ENCODE assay signal across 9 cellular contexts in the genomic region with DNA sequence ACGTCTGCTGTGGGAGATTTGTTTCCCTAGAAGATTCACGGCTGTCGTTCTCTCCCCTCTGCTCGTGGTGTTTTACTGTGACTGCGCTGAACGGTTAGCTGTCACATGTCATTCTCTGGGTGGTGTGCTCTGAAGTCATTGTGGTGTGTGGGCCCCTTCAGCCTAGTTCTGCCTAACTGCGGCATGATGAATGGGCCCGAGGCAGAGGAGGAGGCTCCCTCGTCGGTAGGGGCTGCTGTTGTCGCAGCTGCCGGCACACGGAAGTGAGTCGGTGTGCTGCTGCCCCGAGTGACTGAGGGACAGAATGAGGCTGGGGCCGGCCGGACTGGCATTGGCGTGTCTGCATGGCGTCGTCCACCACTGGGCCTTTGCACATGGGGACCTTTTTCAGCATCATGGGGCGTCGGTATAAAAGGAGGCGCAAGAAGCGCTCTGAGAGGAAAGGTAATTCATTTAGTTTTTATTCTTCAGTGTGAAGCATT.
DNase-seq lines count a peak whose midpoint lies in the region; ATAC-seq and TF ChIP-seq lines count a peak whose summit lies in the region.
"Had no signal": no experiment of that assay in that cellular context is flagged by ENCODE, and none has a peak within 500 bp of the region (broad histone marks: within the 10 kb centered on the region; RNA-seq: fewer than 3 reads in every experiment).

No MANE protein-coding gene starts in this region.

- peaks cover 0 to 22% (median 0%) of the 10 kb centered on the region in 6 donors for H3K36me3 ChIP-seq in spleen

- peak; percentile 88 for DNase-seq in CD1c-positive myeloid dendritic cell (ENCODE audit: extremely low spot score)
- DNase-seq in NCI-H69 (lab: John Stamatoyannopoulos, UW) = peak; percentile 82
- peak; percentile 52 for DNase-seq in activated T-cell treated with anti-CD3 and anti-CD28 coated beads for 1 hour (ENCODE audit: low read depth)
- DNase-seq in Right ventricle myocardium superior = peak; percentile 59
- peak; percentile 92 for DNase-seq in spleen

- peak overlapping the region in 2 of 8 donors; percentile 9 to 16 for H3K27ac ChIP-seq in spleen
- H3K27ac ChIP-seq: body of pancreas had no signal

- no peaks in the 10 kb centered on the region for H3K27me3 ChIP-seq in spleen (replicated peaks in 1 of 7)
- H3K27me3 ChIP-seq: body of pancreas had no signal

- no peak for TF ChIP-seq POLR2A in spleen (IDR thresholded peaks at IDR 0.05)

- intact Hi-C loops in Right ventricle myocardium superior (cut with DNase I) (loop anchor here (10.0 kb wide), 1 partner anchor 282 kb away; no protein-coding TSS in a partner anchor), spleen (cut with DNase I; ENCODE audit: low total_unique reads) (no loop called here)

- peak overlapping the region in 1 of 8 donors; percentile 41 for H3K4me3 ChIP-seq in spleen
- H3K4me3 ChIP-seq: body of pancreas had no signal

- peak; percentile 18 to 59 (median 45) for TF ChIP-seq CTCF in spleen (IDR thresholded peaks at IDR 0.05 in 8 of 11, conservative IDR thresholded peaks at IDR 0.05 in 3 of 11)

- peaks cover 20 to 44% (median 40%) of the 10 kb centered on the region in 6 donors for H3K4me1 ChIP-seq in spleen
- H3K4me1 ChIP-seq: body of pancreas had no signal

- H3K9me3 ChIP-seq in spleen = no peaks in the 10 kb centered on the region
- H3K9me3 ChIP-seq: body of pancreas had no signal

- ATAC-seq in Right ventricle myocardium superior (ENCODE audit: poor library complexity) (peak; percentile 57), HG03565 (IDR thresholded peaks at IDR 0.05; ENCODE audit: unreplicated experiment) (no peak), GM21447 (IDR thresholded peaks at IDR 0.05; ENCODE audit: unreplicated experiment) (no peak), GM18858 (IDR thresholded peaks at IDR 0.05; ENCODE audit: unreplicated experiment) (no peak)
- ATAC-seq: body of pancreas had no signal

- 27 to 33% (median 28%) methylated on average over 21 to 24 of the region's 24 CpGs for WGBS in spleen, 5 donors
